35 cellular contexts compared by ENCODE assay signal in genomic region chr3:64114651-64115050, GRCh38.
"Had no signal": no experiment of that assay in that cellular context is flagged by ENCODE, and none has a peak within 500 bp of the region (broad histone marks: within the 10 kb centered on the region; RNA-seq: fewer than 3 reads in every experiment).

No MANE protein-coding gene starts in this region.

- H3K27me3 Mint-ChIP-seq: activated CD4-positive, alpha-beta T cell treated with anti-CD3 and anti-CD28 coated beads, Interleukin-2, amount 10 ng/mL, durations not matched to agents 24 days and 14 days; activated naive CD4-positive, alpha-beta T cell treated with anti-CD3 and anti-CD28 coated beads, Interleukin-2, amount 10 ng/mL, durations not matched to agents 7 days and 5 days had no signal

- H3K27ac ChIP-seq: brain microvascular endothelial cell, esophagus muscularis mucosa, foreskin keratinocyte, gastrocnemius medialis, heart left ventricle, WERI-Rb-1 had no signal

- H3K4me1 ChIP-seq: foreskin keratinocyte, gastrocnemius medialis had no signal

- ATAC-seq: activated CD4-positive, alpha-beta T cell treated with anti-CD3 and anti-CD28 coated beads for 36 hours; activated CD8-positive, alpha-beta memory T cell treated with anti-CD3 and anti-CD28 coated beads, Interleukin-2, amount 10 ng/mL, durations not matched to agents 7 days and 5 days; activated CD8-positive, alpha-beta T cell treated with anti-CD3 and anti-CD28 coated beads, Interleukin-2, amount 10 ng/mL, durations not matched to agents 7 days and 5 days; activated naive CD4-positive, alpha-beta T cell treated with anti-CD3 and anti-CD28 coated beads, Interleukin-2, amount 50 U/mL, for 72 hours; activated T-cell treated with anti-CD3 and anti-CD28 coated beads, Interleukin-2, amount 50 U/mL, for 72 hours; effector memory CD8-positive, alpha-beta T cell; foreskin keratinocyte; gastrocnemius medialis; heart left ventricle; T-helper 17 cell had no signal

- H3K27ac Mint-ChIP-seq: activated CD4-positive, alpha-beta memory T cell treated with anti-CD3 and anti-CD28 coated beads for 36 hours; activated CD4-positive, alpha-beta T cell treated with anti-CD3 and anti-CD28 coated beads for 36 hours; activated CD4-positive, alpha-beta T cell treated with anti-CD3 and anti-CD28 coated beads, Interleukin-2, amount 10 ng/mL, durations not matched to agents 24 days and 14 days; activated CD8-positive, alpha-beta memory T cell treated with anti-CD3 and anti-CD28 coated beads, Interleukin-2, amount 10 ng/mL, durations not matched to agents 7 days and 5 days; activated CD8-positive, alpha-beta T cell treated with anti-CD3 and anti-CD28 coated beads, Interleukin-2, amount 10 ng/mL, durations not matched to agents 7 days and 5 days; activated naive CD4-positive, alpha-beta T cell treated with anti-CD3 and anti-CD28 coated beads, Interleukin-2, amount 10 ng/mL, durations not matched to agents 7 days and 5 days; activated naive CD4-positive, alpha-beta T cell treated with anti-CD3 and anti-CD28 coated beads, Interleukin-2, amount 50 U/mL, for 72 hours; activated naive CD8-positive, alpha-beta T cell treated with anti-CD3 and anti-CD28 coated beads, Interleukin-2, amount 10 ng/mL, durations not matched to agents 7 days and 5 days; activated T-cell treated with anti-CD3 and anti-CD28 coated beads, Interleukin-2, amount 50 U/mL, for 24 hours; activated T-cell treated with anti-CD3 and anti-CD28 coated beads, Interleukin-2, amount 50 U/mL, for 72 hours; effector memory CD8-positive, alpha-beta T cell; T-helper 17 cell; T-helper 2 cell treated with Interferon-gamma antibody and Interleukin-4, amounts not matched to agents 5 μg/mL and 100 μg/mL, for 36 hours had no signal

- H3K27me3 ChIP-seq: brain microvascular endothelial cell, esophagus muscularis mucosa, foreskin keratinocyte, gastrocnemius medialis, heart left ventricle had no signal

- H3K36me3 ChIP-seq: brain microvascular endothelial cell, gastrocnemius medialis had no signal

- H3K9me3 Mint-ChIP-seq: activated CD4-positive, alpha-beta T cell treated with anti-CD3 and anti-CD28 coated beads, Interleukin-2, amount 10 ng/mL, durations not matched to agents 24 days and 14 days; activated naive CD8-positive, alpha-beta T cell treated with anti-CD3 and anti-CD28 coated beads, Interleukin-2, amount 10 ng/mL, durations not matched to agents 7 days and 5 days; T-helper 2 cell treated with Interferon-gamma antibody and Interleukin-4, amounts not matched to agents 5 μg/mL and 100 μg/mL, for 36 hours had no signal

- H3K9me3 ChIP-seq: gastrocnemius medialis had no signal

- H3K4me1 Mint-ChIP-seq: activated CD4-positive, alpha-beta T cell treated with anti-CD3 and anti-CD28 coated beads for 36 hours; activated CD4-positive, alpha-beta T cell treated with anti-CD3 and anti-CD28 coated beads, Interleukin-2, amount 10 ng/mL, durations not matched to agents 24 days and 14 days; activated CD8-positive, alpha-beta memory T cell treated with anti-CD3 and anti-CD28 coated beads, Interleukin-2, amount 10 ng/mL, durations not matched to agents 7 days and 5 days; activated naive CD4-positive, alpha-beta T cell treated with anti-CD3 and anti-CD28 coated beads, Interleukin-2, amount 10 ng/mL, durations not matched to agents 7 days and 5 days; activated naive CD8-positive, alpha-beta T cell treated with anti-CD3 and anti-CD28 coated beads, Interleukin-2, amount 10 ng/mL, durations not matched to agents 7 days and 5 days; central memory CD8-positive, alpha-beta T cell; T-helper 17 cell had no signal

- H3K36me3 Mint-ChIP-seq: activated CD4-positive, alpha-beta memory T cell treated with anti-CD3 and anti-CD28 coated beads for 36 hours; activated CD8-positive, alpha-beta memory T cell treated with anti-CD3 and anti-CD28 coated beads, Interleukin-2, amount 10 ng/mL, durations not matched to agents 7 days and 5 days; activated naive CD4-positive, alpha-beta T cell treated with anti-CD3 and anti-CD28 coated beads, Interleukin-2, amount 10 ng/mL, durations not matched to agents 7 days and 5 days; activated naive CD8-positive, alpha-beta T cell treated with anti-CD3 and anti-CD28 coated beads, Interleukin-2, amount 10 ng/mL, durations not matched to agents 7 days and 5 days had no signal

- DNase-seq: activated CD4-positive, alpha-beta memory T cell treated with anti-CD3 and anti-CD28 coated beads for 36 hours; activated CD4-positive, alpha-beta T cell treated with anti-CD3 and anti-CD28 coated beads for 36 hours; activated CD4-positive, alpha-beta T cell treated with anti-CD3 and anti-CD28 coated beads, Interleukin-2, amount 10 ng/mL, durations not matched to agents 24 days and 14 days; activated CD4-positive, CD25-positive, alpha-beta regulatory T cell; activated CD4-positive, CD25-positive, alpha-beta regulatory T cell treated with anti-CD3 and anti-CD28 coated beads, Interleukin-2, amount 50 U/mL, for 72 hours; activated CD8-positive, alpha-beta memory T cell treated with anti-CD3 and anti-CD28 coated beads, Interleukin-2, amount 10 ng/mL, durations not matched to agents 7 days and 5 days; activated CD8-positive, alpha-beta memory T cell treated with anti-CD3 and anti-CD28 coated beads, Interleukin-2, amount 50 U/mL, for 4 hours; activated CD8-positive, alpha-beta T cell treated with anti-CD3 and anti-CD28 coated beads, Interleukin-2, amount 10 ng/mL, durations not matched to agents 7 days and 5 days; activated gamma-delta T cell; activated naive CD4-positive, alpha-beta T cell; activated naive CD4-positive, alpha-beta T cell treated with anti-CD3 and anti-CD28 coated beads, Interleukin-2, amount 10 ng/mL, durations not matched to agents 7 days and 5 days; activated naive CD8-positive, alpha-beta T cell treated with anti-CD3 and anti-CD28 coated beads, Interleukin-2, amount 10 ng/mL, durations not matched to agents 7 days and 5 days; activated T-cell treated with anti-CD3 and anti-CD28 coated beads for 4 hours; activated T-cell treated with anti-CD3 and anti-CD28 coated beads, Interleukin-2, amount 50 U/mL, for 24 hours; activated T-cell treated with anti-CD3 and anti-CD28 coated beads, Interleukin-2, amount 50 U/mL, for 72 hours; amniotic stem cell; anterior cingulate cortex; brain microvascular endothelial cell; cortex of kidney; dermis blood vessel endothelial cell; effector CD4-positive, alpha-beta T cell; effector memory CD8-positive, alpha-beta T cell; erythroblast; foreskin keratinocyte; gastrocnemius medialis; glutamatergic neuron; heart left ventricle; T-helper 1 cell; T-helper 17 cell; T1000; WERI-Rb-1 had no signal

- H3K4me3 ChIP-seq: esophagus muscularis mucosa, gastrocnemius medialis, heart left ventricle had no signal

- H3K4me3 Mint-ChIP-seq: activated CD4-positive, alpha-beta memory T cell treated with anti-CD3 and anti-CD28 coated beads for 36 hours; activated CD4-positive, alpha-beta T cell treated with anti-CD3 and anti-CD28 coated beads for 36 hours; activated CD4-positive, alpha-beta T cell treated with anti-CD3 and anti-CD28 coated beads, Interleukin-2, amount 10 ng/mL, durations not matched to agents 24 days and 14 days; activated CD8-positive, alpha-beta memory T cell treated with anti-CD3 and anti-CD28 coated beads, Interleukin-2, amount 10 ng/mL, durations not matched to agents 7 days and 5 days; activated CD8-positive, alpha-beta T cell treated with anti-CD3 and anti-CD28 coated beads, Interleukin-2, amount 10 ng/mL, durations not matched to agents 7 days and 5 days; activated naive CD4-positive, alpha-beta T cell treated with anti-CD3 and anti-CD28 coated beads, Interleukin-2, amount 10 ng/mL, durations not matched to agents 7 days and 5 days; activated naive CD8-positive, alpha-beta T cell treated with anti-CD3 and anti-CD28 coated beads, Interleukin-2, amount 10 ng/mL, durations not matched to agents 7 days and 5 days; activated T-cell treated with anti-CD3 and anti-CD28 coated beads, Interleukin-2, amount 50 U/mL, for 24 hours; activated T-cell treated with anti-CD3 and anti-CD28 coated beads, Interleukin-2, amount 50 U/mL, for 72 hours; central memory CD8-positive, alpha-beta T cell; effector memory CD8-positive, alpha-beta T cell; T-helper 17 cell; T-helper 2 cell treated with Interferon-gamma antibody and Interleukin-4, amounts not matched to agents 5 μg/mL and 100 μg/mL, for 36 hours had no signal
